ENCODE assay signal across 1 cellular context in the genomic region with DNA sequence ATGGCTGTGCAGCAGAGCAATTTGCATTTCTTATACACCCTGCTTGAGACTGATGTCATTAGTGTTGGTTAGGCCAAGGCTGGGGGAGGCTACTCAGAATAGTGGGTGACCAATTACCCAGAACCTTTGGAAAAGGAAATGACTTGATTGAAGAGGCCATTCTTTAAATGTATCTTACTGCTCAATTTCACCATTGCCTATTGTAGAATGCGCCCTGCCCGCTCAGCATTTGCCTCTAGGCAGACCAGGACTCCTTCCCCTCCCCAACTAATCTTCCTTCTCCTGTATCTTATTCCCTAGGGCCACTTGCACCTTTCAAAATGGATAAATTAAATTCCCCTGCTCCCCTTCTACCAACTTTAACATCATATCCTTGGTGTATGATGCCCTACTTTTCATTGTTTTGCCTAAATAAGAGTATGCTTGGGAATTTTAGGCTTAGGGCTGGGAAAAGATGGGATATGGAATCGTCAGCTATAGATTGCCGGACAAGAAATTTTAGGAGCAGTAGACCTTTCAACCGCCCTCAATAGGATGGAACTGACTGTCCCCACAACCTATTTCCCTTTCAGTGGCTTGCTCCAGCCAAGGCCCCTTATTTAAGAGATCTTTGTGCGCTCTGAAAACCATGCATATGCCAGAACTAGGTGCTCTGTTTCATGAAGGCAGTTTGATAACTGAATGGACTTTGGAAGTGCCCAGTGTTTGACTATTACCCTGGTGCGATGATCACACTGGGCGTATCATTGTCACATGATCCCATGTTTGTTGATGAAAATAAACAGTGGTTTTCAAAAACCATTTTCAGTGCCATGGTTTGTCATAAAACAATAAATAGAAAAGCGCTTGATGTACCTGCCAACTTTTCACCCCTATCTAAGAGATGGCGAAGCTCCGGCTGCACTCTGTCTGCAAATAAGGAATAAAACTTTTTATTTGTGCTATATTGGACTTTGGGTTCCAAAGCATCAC.
TF ChIP-seq lines count a peak whose summit lies in the region.

No MANE protein-coding gene starts in this region.

TF ChIP-seq in HepG2, 621 proteins besides CTCF, POLR2A, EP300 and RAD21 (continued from another document and continues in another):
- TF ChIP-seq, protein P1, sequence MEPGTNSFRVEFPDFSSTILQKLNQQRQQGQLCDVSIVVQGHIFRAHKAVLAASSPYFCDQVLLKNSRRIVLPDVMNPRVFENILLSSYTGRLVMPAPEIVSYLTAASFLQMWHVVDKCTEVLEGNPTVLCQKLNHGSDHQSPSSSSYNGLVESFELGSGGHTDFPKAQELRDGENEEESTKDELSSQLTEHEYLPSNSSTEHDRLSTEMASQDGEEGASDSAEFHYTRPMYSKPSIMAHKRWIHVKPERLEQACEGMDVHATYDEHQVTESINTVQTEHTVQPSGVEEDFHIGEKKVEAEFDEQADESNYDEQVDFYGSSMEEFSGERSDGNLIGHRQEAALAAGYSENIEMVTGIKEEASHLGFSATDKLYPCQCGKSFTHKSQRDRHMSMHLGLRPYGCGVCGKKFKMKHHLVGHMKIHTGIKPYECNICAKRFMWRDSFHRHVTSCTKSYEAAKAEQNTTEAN (CRISPR knock-in tag; conservative IDR thresholded peaks at IDR 0.05) = 0 out of 2 replicates have a peak, but pooled peaks have one; percentile 22
- TF ChIP-seq, protein P2, sequence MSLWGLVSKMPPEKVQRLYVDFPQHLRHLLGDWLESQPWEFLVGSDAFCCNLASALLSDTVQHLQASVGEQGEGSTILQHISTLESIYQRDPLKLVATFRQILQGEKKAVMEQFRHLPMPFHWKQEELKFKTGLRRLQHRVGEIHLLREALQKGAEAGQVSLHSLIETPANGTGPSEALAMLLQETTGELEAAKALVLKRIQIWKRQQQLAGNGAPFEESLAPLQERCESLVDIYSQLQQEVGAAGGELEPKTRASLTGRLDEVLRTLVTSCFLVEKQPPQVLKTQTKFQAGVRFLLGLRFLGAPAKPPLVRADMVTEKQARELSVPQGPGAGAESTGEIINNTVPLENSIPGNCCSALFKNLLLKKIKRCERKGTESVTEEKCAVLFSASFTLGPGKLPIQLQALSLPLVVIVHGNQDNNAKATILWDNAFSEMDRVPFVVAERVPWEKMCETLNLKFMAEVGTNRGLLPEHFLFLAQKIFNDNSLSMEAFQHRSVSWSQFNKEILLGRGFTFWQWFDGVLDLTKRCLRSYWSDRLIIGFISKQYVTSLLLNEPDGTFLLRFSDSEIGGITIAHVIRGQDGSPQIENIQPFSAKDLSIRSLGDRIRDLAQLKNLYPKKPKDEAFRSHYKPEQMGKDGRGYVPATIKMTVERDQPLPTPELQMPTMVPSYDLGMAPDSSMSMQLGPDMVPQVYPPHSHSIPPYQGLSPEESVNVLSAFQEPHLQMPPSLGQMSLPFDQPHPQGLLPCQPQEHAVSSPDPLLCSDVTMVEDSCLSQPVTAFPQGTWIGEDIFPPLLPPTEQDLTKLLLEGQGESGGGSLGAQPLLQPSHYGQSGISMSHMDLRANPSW (CRISPR knock-in tag; IDR thresholded peaks at IDR 0.05; ENCODE audit: borderline replicate concordance) = no peak
- peak; percentile 78 for TF ChIP-seq KDM6A (CRISPR knock-in tag; IDR thresholded peaks at IDR 0.05; ENCODE audit: low read depth)
- no peak for TF ChIP-seq ZNF207 (IDR thresholded peaks at IDR 0.05; ENCODE audit: borderline replicate concordance)
- no peak for TF ChIP-seq KDM2A (CRISPR knock-in tag; IDR thresholded peaks at IDR 0.05; ENCODE audit: borderline replicate concordance, low read depth)
- no peak for TF ChIP-seq ZKSCAN5 (CRISPR knock-in tag; IDR thresholded peaks at IDR 0.05)
- no peak for TF ChIP-seq ZNF335 (CRISPR knock-in tag; IDR thresholded peaks at IDR 0.05)
- TF ChIP-seq, protein P3, sequence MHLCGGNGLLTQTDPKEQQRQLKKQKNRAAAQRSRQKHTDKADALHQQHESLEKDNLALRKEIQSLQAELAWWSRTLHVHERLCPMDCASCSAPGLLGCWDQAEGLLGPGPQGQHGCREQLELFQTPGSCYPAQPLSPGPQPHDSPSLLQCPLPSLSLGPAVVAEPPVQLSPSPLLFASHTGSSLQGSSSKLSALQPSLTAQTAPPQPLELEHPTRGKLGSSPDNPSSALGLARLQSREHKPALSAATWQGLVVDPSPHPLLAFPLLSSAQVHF (CRISPR knock-in tag; IDR thresholded peaks at IDR 0.05) = no peak
- TF ChIP-seq ZNF546 (CRISPR knock-in tag; conservative IDR thresholded peaks at IDR 0.05) = no peak
- peak; percentile 67 for TF ChIP-seq TCF7 (IDR thresholded peaks at IDR 0.05; ENCODE audit: low read depth)
- TF ChIP-seq TOPORS (CRISPR knock-in tag; IDR thresholded peaks at IDR 0.05) = no peak; the same call in 1 of the 2 replicates
- no peak; the same call in 1 of the 2 replicates for TF ChIP-seq POGZ (CRISPR knock-in tag; IDR thresholded peaks at IDR 0.05)
- 0 out of 2 replicates have a peak, but pooled peaks have one; percentile 15 for TF ChIP-seq SMAD3 (CRISPR knock-in tag; IDR thresholded peaks at IDR 0.05)
- no peak for TF ChIP-seq ZNF782 (CRISPR knock-in tag; IDR thresholded peaks at IDR 0.05; ENCODE audit: borderline replicate concordance)
- TF ChIP-seq, protein P4, sequence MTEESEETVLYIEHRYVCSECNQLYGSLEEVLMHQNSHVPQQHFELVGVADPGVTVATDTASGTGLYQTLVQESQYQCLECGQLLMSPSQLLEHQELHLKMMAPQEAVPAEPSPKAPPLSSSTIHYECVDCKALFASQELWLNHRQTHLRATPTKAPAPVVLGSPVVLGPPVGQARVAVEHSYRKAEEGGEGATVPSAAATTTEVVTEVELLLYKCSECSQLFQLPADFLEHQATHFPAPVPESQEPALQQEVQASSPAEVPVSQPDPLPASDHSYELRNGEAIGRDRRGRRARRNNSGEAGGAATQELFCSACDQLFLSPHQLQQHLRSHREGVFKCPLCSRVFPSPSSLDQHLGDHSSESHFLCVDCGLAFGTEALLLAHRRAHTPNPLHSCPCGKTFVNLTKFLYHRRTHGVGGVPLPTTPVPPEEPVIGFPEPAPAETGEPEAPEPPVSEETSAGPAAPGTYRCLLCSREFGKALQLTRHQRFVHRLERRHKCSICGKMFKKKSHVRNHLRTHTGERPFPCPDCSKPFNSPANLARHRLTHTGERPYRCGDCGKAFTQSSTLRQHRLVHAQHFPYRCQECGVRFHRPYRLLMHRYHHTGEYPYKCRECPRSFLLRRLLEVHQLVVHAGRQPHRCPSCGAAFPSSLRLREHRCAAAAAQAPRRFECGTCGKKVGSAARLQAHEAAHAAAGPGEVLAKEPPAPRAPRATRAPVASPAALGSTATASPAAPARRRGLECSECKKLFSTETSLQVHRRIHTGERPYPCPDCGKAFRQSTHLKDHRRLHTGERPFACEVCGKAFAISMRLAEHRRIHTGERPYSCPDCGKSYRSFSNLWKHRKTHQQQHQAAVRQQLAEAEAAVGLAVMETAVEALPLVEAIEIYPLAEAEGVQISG (CRISPR knock-in tag; IDR thresholded peaks at IDR 0.05) = no peak
- no peak for TF ChIP-seq TP53 (CRISPR knock-in tag; conservative IDR thresholded peaks at IDR 0.05)
- TF ChIP-seq, protein P5, sequence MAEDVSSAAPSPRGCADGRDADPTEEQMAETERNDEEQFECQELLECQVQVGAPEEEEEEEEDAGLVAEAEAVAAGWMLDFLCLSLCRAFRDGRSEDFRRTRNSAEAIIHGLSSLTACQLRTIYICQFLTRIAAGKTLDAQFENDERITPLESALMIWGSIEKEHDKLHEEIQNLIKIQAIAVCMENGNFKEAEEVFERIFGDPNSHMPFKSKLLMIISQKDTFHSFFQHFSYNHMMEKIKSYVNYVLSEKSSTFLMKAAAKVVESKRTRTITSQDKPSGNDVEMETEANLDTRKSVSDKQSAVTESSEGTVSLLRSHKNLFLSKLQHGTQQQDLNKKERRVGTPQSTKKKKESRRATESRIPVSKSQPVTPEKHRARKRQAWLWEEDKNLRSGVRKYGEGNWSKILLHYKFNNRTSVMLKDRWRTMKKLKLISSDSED (CRISPR knock-in tag; IDR thresholded peaks at IDR 0.05) = no peak
- peak; percentile 64 for TF ChIP-seq RARA (CRISPR knock-in tag; IDR thresholded peaks at IDR 0.05)
- TF ChIP-seq, protein P6, sequence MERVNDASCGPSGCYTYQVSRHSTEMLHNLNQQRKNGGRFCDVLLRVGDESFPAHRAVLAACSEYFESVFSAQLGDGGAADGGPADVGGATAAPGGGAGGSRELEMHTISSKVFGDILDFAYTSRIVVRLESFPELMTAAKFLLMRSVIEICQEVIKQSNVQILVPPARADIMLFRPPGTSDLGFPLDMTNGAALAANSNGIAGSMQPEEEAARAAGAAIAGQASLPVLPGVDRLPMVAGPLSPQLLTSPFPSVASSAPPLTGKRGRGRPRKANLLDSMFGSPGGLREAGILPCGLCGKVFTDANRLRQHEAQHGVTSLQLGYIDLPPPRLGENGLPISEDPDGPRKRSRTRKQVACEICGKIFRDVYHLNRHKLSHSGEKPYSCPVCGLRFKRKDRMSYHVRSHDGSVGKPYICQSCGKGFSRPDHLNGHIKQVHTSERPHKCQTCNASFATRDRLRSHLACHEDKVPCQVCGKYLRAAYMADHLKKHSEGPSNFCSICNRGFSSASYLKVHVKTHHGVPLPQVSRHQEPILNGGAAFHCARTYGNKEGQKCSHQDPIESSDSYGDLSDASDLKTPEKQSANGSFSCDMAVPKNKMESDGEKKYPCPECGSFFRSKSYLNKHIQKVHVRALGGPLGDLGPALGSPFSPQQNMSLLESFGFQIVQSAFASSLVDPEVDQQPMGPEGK (CRISPR knock-in tag; IDR thresholded peaks at IDR 0.05) = peak; percentile 54; the same call in 1 of the 2 replicates
- no peak for TF ChIP-seq GFI1 (CRISPR knock-in tag; IDR thresholded peaks at IDR 0.05; ENCODE audit: borderline replicate concordance)
- TF ChIP-seq SIN3B (IDR thresholded peaks at IDR 0.05; ENCODE audit: low read length) = no peak
- TF ChIP-seq CEBPG (CRISPR knock-in tag; IDR thresholded peaks at IDR 0.05) = 0 out of 2 replicates have a peak, but pooled peaks have one; percentile 16
- TF ChIP-seq, protein P7, sequence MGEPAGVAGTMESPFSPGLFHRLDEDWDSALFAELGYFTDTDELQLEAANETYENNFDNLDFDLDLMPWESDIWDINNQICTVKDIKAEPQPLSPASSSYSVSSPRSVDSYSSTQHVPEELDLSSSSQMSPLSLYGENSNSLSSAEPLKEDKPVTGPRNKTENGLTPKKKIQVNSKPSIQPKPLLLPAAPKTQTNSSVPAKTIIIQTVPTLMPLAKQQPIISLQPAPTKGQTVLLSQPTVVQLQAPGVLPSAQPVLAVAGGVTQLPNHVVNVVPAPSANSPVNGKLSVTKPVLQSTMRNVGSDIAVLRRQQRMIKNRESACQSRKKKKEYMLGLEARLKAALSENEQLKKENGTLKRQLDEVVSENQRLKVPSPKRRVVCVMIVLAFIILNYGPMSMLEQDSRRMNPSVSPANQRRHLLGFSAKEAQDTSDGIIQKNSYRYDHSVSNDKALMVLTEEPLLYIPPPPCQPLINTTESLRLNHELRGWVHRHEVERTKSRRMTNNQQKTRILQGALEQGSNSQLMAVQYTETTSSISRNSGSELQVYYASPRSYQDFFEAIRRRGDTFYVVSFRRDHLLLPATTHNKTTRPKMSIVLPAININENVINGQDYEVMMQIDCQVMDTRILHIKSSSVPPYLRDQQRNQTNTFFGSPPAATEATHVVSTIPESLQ (CRISPR knock-in tag; conservative IDR thresholded peaks at IDR 0.05) = no peak
- TF ChIP-seq, protein P8, sequence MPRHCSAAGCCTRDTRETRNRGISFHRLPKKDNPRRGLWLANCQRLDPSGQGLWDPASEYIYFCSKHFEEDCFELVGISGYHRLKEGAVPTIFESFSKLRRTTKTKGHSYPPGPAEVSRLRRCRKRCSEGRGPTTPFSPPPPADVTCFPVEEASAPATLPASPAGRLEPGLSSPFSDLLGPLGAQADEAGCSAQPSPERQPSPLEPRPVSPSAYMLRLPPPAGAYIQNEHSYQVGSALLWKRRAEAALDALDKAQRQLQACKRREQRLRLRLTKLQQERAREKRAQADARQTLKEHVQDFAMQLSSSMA (CRISPR knock-in tag; IDR thresholded peaks at IDR 0.05) = no peak
- no peak for TF ChIP-seq ZNF33B (CRISPR knock-in tag; IDR thresholded peaks at IDR 0.05)
- TF ChIP-seq ZKSCAN8 (CRISPR knock-in tag; IDR thresholded peaks at IDR 0.05; ENCODE audit: borderline replicate concordance) = no peak
- TF ChIP-seq ZNF652 (CRISPR knock-in tag; IDR thresholded peaks at IDR 0.05; ENCODE audit: borderline replicate concordance, low read depth) = no peak
- TF ChIP-seq HNF4A (CRISPR knock-in tag; IDR thresholded peaks at IDR 0.05) = peak; percentile 96
- no peak for TF ChIP-seq ZNF10 (CRISPR knock-in tag; IDR thresholded peaks at IDR 0.05; ENCODE audit: borderline replicate concordance, low read depth)
- no peak for TF ChIP-seq ZNF337 (CRISPR knock-in tag; IDR thresholded peaks at IDR 0.05; ENCODE audit: borderline replicate concordance, low read depth)
- TF ChIP-seq DR1 (CRISPR knock-in tag; IDR thresholded peaks at IDR 0.05) = no peak
- TF ChIP-seq ZNF720 (CRISPR knock-in tag; IDR thresholded peaks at IDR 0.05) = no peak
- no peak for TF ChIP-seq SMYD3 (CRISPR knock-in tag; IDR thresholded peaks at IDR 0.05)
- TF ChIP-seq KAT7 (CRISPR knock-in tag; IDR thresholded peaks at IDR 0.05; ENCODE audit: borderline replicate concordance) = no peak
- TF ChIP-seq ZNF124 (CRISPR knock-in tag; IDR thresholded peaks at IDR 0.05) = no peak
- TF ChIP-seq AHR (CRISPR knock-in tag; IDR thresholded peaks at IDR 0.05) = no peak
- TF ChIP-seq ZBTB38 (CRISPR knock-in tag; IDR thresholded peaks at IDR 0.05) = no peak; the same call in 1 of the 2 replicates
- no peak for TF ChIP-seq ZNF205 (CRISPR knock-in tag; IDR thresholded peaks at IDR 0.05)
- TF ChIP-seq, protein P9, sequence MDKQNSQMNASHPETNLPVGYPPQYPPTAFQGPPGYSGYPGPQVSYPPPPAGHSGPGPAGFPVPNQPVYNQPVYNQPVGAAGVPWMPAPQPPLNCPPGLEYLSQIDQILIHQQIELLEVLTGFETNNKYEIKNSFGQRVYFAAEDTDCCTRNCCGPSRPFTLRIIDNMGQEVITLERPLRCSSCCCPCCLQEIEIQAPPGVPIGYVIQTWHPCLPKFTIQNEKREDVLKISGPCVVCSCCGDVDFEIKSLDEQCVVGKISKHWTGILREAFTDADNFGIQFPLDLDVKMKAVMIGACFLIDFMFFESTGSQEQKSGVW (CRISPR knock-in tag; IDR thresholded peaks at IDR 0.05; ENCODE audit: borderline replicate concordance) = no peak
- TF ChIP-seq YEATS2 (CRISPR knock-in tag; IDR thresholded peaks at IDR 0.05; ENCODE audit: borderline replicate concordance) = no peak
- peak; percentile 49; the same call in 1 of the 2 replicates for TF ChIP-seq SIX1 (CRISPR knock-in tag; IDR thresholded peaks at IDR 0.05; ENCODE audit: borderline replicate concordance)
- no peak for TF ChIP-seq DPF2 (CRISPR knock-in tag; IDR thresholded peaks at IDR 0.05; ENCODE audit: borderline replicate concordance, low read depth)
- TF ChIP-seq HMG20A (CRISPR knock-in tag; IDR thresholded peaks at IDR 0.05; ENCODE audit: borderline replicate concordance) = peak; percentile 74; the same call in 1 of the 2 replicates
- TF ChIP-seq, protein P10, sequence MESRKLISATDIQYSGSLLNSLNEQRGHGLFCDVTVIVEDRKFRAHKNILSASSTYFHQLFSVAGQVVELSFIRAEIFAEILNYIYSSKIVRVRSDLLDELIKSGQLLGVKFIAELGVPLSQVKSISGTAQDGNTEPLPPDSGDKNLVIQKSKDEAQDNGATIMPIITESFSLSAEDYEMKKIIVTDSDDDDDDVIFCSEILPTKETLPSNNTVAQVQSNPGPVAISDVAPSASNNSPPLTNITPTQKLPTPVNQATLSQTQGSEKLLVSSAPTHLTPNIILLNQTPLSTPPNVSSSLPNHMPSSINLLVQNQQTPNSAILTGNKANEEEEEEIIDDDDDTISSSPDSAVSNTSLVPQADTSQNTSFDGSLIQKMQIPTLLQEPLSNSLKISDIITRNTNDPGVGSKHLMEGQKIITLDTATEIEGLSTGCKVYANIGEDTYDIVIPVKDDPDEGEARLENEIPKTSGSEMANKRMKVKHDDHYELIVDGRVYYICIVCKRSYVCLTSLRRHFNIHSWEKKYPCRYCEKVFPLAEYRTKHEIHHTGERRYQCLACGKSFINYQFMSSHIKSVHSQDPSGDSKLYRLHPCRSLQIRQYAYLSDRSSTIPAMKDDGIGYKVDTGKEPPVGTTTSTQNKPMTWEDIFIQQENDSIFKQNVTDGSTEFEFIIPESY (CRISPR knock-in tag; IDR thresholded peaks at IDR 0.05) = peak; percentile 63; the same call in 1 of the 2 replicates
